11 cellular contexts compared by ENCODE assay signal in the genomic region with DNA sequence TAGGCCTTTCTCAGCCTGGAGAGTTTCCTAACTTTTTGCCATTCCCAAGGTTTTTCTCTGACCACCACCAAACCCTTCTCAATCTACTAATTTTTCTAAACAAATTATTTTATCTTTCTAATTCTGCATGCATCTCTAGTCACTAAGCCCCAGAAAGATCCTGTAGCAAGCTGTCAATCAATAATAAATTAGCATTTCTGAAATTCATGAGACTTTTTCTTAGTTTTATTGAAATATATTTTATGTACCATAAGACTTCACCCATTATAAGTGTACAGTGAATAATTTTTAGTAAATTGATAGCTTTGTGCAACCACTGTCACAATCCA. TPM values are rescaled to one million over a fixed set of nuclear protein-coding genes. Genes with fewer than 3 reads are reported as not detected.
DNase-seq lines count a peak whose midpoint lies in the region; ATAC-seq, FAIRE-seq and TF ChIP-seq lines count a peak whose summit lies in the region.
"Had no signal": no experiment of that assay in that cellular context is flagged by ENCODE, and none has a peak within 500 bp of the region (broad histone marks: within the 10 kb centered on the region; RNA-seq: fewer than 3 reads in every experiment).

No MANE protein-coding gene starts in this region.

- H3K27ac ChIP-seq in A549 (peak overlapping the region; percentile 87 to 89), HCT116 (ENCODE audit: low read depth, low read length) (no peak overlapping the region)
- H3K27ac ChIP-seq: neural progenitor cell had no signal

- no peak overlapping the region for H2AFZ ChIP-seq in HCT116 (ENCODE audit: low read depth, low read length, poor library complexity, severe bottlenecking)
- H2AFZ ChIP-seq: neural progenitor cell had no signal

- RAD21 ChIA-PET in HCT116 (lab: Charles Lee; ENCODE audit: low non-redundant PET in 1 of 2, low total read pairs in 2 of 2, uncharacterized antibody in 2 of 2, unreplicated experiment in 2 of 2) = interaction anchor here in 1 of 2 experiments (0.7 kb wide), 1 partner anchor 200 kb away, joined by 3 read pairs; a partner anchor contains a TSS

- peaks cover 8% of the 10 kb centered on the region for H3K9me3 Mint-ChIP-seq in activated T-helper 2 cell treated with anti-CD3 and anti-CD28 coated beads, Interferon-gamma antibody, Interleukin-2, Interleukin-4, amounts not matched to agents 10 μg/mL and 5 μg/mL and 100 μg/mL, durations not matched to agents 14 hours and 24 hours and 36 hours
- peaks cover 7% of the 10 kb centered on the region for H3K9me3 Mint-ChIP-seq in mesothelial cell of epicardium

- TF ChIP-seq POLR2A in A549 (IDR thresholded peaks at IDR 0.05; ENCODE audit: low read length) = no peak
- no peak for TF ChIP-seq POLR2A in HCT116 (IDR thresholded peaks at IDR 0.05; ENCODE audit: borderline replicate concordance, extremely low read depth, insufficient read depth, insufficient read length)

- no peak for TF ChIP-seq EP300 in A549 (IDR thresholded peaks at IDR 0.05)

- TF ChIP-seq RAD21 in A549 (conservative IDR thresholded peaks at IDR 0.05 in 1 of 2, IDR thresholded peaks at IDR 0.05 in 1 of 2) (no peak), HCT116 (IDR thresholded peaks at IDR 0.05; ENCODE audit: low read depth) (no peak)

- DNase-seq in A549 (ENCODE audit: low read depth in 1 of 2, low spot score in 1 of 2) (no peak), HCT116 (ENCODE audit: low read depth, low spot score) (no peak), mesothelial cell of epicardium (ENCODE audit: low spot score in 2 of 2, unreplicated experiment in 2 of 2) (no peak), HPDE6-E6E7 (ENCODE audit: extremely low spot score) (no peak), SW 1271 (lab: John Stamatoyannopoulos, UW) (no peak), NOMO-1 (lab: John Stamatoyannopoulos, UW; ENCODE audit: unreplicated experiment in 2 of 2) (no peak)
- no peak for DNase-seq in activated T-helper 2 cell treated with anti-CD3 and anti-CD28 coated beads, Interferon-gamma antibody, Interleukin-2, Interleukin-4, amounts not matched to agents 10 μg/mL and 5 μg/mL and 100 μg/mL, durations not matched to agents 14 hours and 24 hours and 36 hours (ENCODE audit: low spot score)
- no peak for DNase-seq in activated effector memory CD4-positive, alpha-beta T cell treated with Interleukin-2 at 50 U/mL for 16 hours

- H3K4me3 ChIP-seq in A549 = no peak overlapping the region
- H3K4me3 ChIP-seq in HCT116 (replicated peaks in 1 of 2; ENCODE audit: low read depth in 1 of 2, low read length in 2 of 2) = no peak overlapping the region
- H3K4me3 ChIP-seq: neural progenitor cell had no signal

- BruUV-seq in HCT116 (replicated peaks; lab: Mats Ljungman, UMichigan) = no TSS peak

- H3K9ac ChIP-seq in HCT116 (ENCODE audit: low read length) = no peak overlapping the region
- H3K9ac ChIP-seq: neural progenitor cell had no signal

- no peaks in the 10 kb centered on the region for H3K9me2 ChIP-seq in HCT116 (ENCODE audit: insufficient read depth)

- H3K36me3 ChIP-seq in HCT116 (ENCODE audit: control insufficient read depth in 1 of 2, insufficient read depth in 2 of 2, low read length in 2 of 2) = no peaks in the 10 kb centered on the region
- H3K36me3 ChIP-seq: neural progenitor cell, right lobe of liver had no signal

- 0 out of 3 replicates have a peak, but pooled peaks have one; percentile 4 for TF ChIP-seq CTCF in A549 (IDR thresholded peaks at IDR 0.05)
- TF ChIP-seq CTCF in HCT116 (IDR thresholded peaks at IDR 0.05 in 2 of 3, conservative IDR thresholded peaks at IDR 0.05 in 1 of 3; ENCODE audit: borderline replicate concordance in 1 of 3, insufficient read depth in 1 of 3, low read depth in 2 of 3, low read length in 2 of 3) = no peak
- no peak for TF ChIP-seq CTCF in mesothelial cell of epicardium (IDR thresholded peaks at IDR 0.05; ENCODE audit: unreplicated experiment)

- H3K4me2 ChIP-seq in A549 (peak overlapping the region; percentile 79), HCT116 (ENCODE audit: low read length) (peak overlapping the region; percentile 51; the same call in 1 of the 2 replicates)
- H3K4me2 ChIP-seq: neural progenitor cell had no signal

- H3K9me3 ChIP-seq in A549 (peaks cover 6% of the 10 kb centered on the region), HCT116 (ENCODE audit: control insufficient read depth in 1 of 2, insufficient read depth in 1 of 2, low read depth in 1 of 2, low read length in 2 of 2) (no peaks in the 10 kb centered on the region)
- H3K9me3 ChIP-seq: right lobe of liver had no signal

- no peak for FAIRE-seq in A549 (lab: Jason Lieb, UNC)

- CTCF ChIA-PET in A549 (lab: Yijun Ruan, JAX) = interaction anchor here (0.6 to 8.9 kb wide), 29 partner anchors 9 to 342 kb away, joined by 3 to 73 read pairs (median 4); partner anchors contain the start of gene TRPM7
- CTCF ChIA-PET in HCT116 (lab: Charles Lee) = interaction anchor here (1.5 kb wide), 1 partner anchor 264 kb away, joined by 4 read pairs; no protein-coding TSS in a partner anchor

- POLR2A ChIA-PET in A549 (lab: Yijun Ruan, JAX) (interaction anchor here (0.8 to 3.4 kb wide), 4 partner anchors 9 to 531 kb away, joined by 3 to 21 read pairs (median 8); partner anchors contain the start of gene GABPB1), HCT116 (lab: Charles Lee) (no interaction called here)

- peak overlapping the region; percentile 67 for H3K4me3 Mint-ChIP-seq in activated T-helper 2 cell treated with anti-CD3 and anti-CD28 coated beads, Interferon-gamma antibody, Interleukin-2, Interleukin-4, amounts not matched to agents 10 μg/mL and 5 μg/mL and 100 μg/mL, durations not matched to agents 14 hours and 24 hours and 36 hours (ENCODE audit: low read depth)
- peak overlapping the region; percentile 53 for H3K4me3 Mint-ChIP-seq in mesothelial cell of epicardium
- H3K4me3 Mint-ChIP-seq: neural progenitor cell had no signal

- no peaks in the 10 kb centered on the region for H3K79me2 ChIP-seq in HCT116 (ENCODE audit: insufficient read depth, low read length)

- intact Hi-C loops in HCT116 (cut with micrococcal nuclease) = no loop called here
- intact Hi-C loops in activated T-helper 2 cell treated with anti-CD3 and anti-CD28 coated beads, Interferon-gamma antibody, Interleukin-2, Interleukin-4, amounts not matched to agents 10 μg/mL and 5 μg/mL and 100 μg/mL, durations not matched to agents 14 hours and 24 hours and 36 hours (cut with micrococcal nuclease) = loop anchor here (5.0 to 10.0 kb wide), 2 partner anchors 254 to 1789 kb away; partner anchors contain the start of gene ATOSA

- H3K27ac Mint-ChIP-seq in activated T-helper 2 cell treated with anti-CD3 and anti-CD28 coated beads, Interferon-gamma antibody, Interleukin-2, Interleukin-4, amounts not matched to agents 10 μg/mL and 5 μg/mL and 100 μg/mL, durations not matched to agents 14 hours and 24 hours and 36 hours = peak overlapping the region; percentile 92
- H3K27ac Mint-ChIP-seq in mesothelial cell of epicardium = no peak overlapping the region
- H3K27ac Mint-ChIP-seq: neural progenitor cell had no signal

- H3K36me3 Mint-ChIP-seq in activated T-helper 2 cell treated with anti-CD3 and anti-CD28 coated beads, Interferon-gamma antibody, Interleukin-2, Interleukin-4, amounts not matched to agents 10 μg/mL and 5 μg/mL and 100 μg/mL, durations not matched to agents 14 hours and 24 hours and 36 hours (ENCODE audit: low read depth) = peaks cover 12% of the 10 kb centered on the region
- peaks cover 7% of the 10 kb centered on the region for H3K36me3 Mint-ChIP-seq in mesothelial cell of epicardium

- no peaks in the 10 kb centered on the region for H3K27me3 ChIP-seq in HCT116 (ENCODE audit: insufficient read depth, low read length)
- H3K27me3 ChIP-seq: neural progenitor cell, right lobe of liver had no signal

- no peak for ATAC-seq in A549
- peak; percentile 19; the same call in 1 of the 2 replicates for ATAC-seq in HCT116

- H3K4me1 ChIP-seq in A549 (peaks cover 41% of the 10 kb centered on the region), HCT116 (ENCODE audit: control insufficient read depth in 1 of 2, insufficient read depth in 2 of 2, low read length in 2 of 2) (peaks cover 6 to 28% of the 10 kb centered on the region in 2 experiments; a peak in 3 of 4 replicates)
- H3K4me1 ChIP-seq: neural progenitor cell had no signal

- H3K27me3 Mint-ChIP-seq in activated T-helper 2 cell treated with anti-CD3 and anti-CD28 coated beads, Interferon-gamma antibody, Interleukin-2, Interleukin-4, amounts not matched to agents 10 μg/mL and 5 μg/mL and 100 μg/mL, durations not matched to agents 14 hours and 24 hours and 36 hours (ENCODE audit: low read depth) = no peaks in the 10 kb centered on the region
- H3K27me3 Mint-ChIP-seq in mesothelial cell of epicardium (ENCODE audit: low read depth) = no peaks in the 10 kb centered on the region
- H3K27me3 Mint-ChIP-seq: stimulated activated naive B cell treated with anti-CD40 and anti-IgM and Interleukin-4, amounts not matched to agents 10 μg/mL and 1 μg/mL and 100 μg/mL, for 72 hours had no signal

- no peaks in the 10 kb centered on the region for H4K20me1 ChIP-seq in HCT116 (ENCODE audit: insufficient read depth)

- peaks cover 49% of the 10 kb centered on the region for H3K4me1 Mint-ChIP-seq in activated T-helper 2 cell treated with anti-CD3 and anti-CD28 coated beads, Interferon-gamma antibody, Interleukin-2, Interleukin-4, amounts not matched to agents 10 μg/mL and 5 μg/mL and 100 μg/mL, durations not matched to agents 14 hours and 24 hours and 36 hours (ENCODE audit: low read depth)
- peaks cover 18% of the 10 kb centered on the region for H3K4me1 Mint-ChIP-seq in mesothelial cell of epicardium

TF ChIP-seq in A549, 52 proteins besides CTCF, POLR2A, EP300 and RAD21 (continues in another document):
- no peak for TF ChIP-seq ZNF302 (CRISPR knock-in tag; IDR thresholded peaks at IDR 0.05)
- no peak for TF ChIP-seq HOXB5 (CRISPR knock-in tag; IDR thresholded peaks at IDR 0.05)

TF ChIP-seq in HCT116, 20 proteins besides CTCF, POLR2A, EP300 and RAD21 (continues in another document):
- TF ChIP-seq JUND (IDR thresholded peaks at IDR 0.05) (no peak), CEBPB (IDR thresholded peaks at IDR 0.05; ENCODE audit: low read depth) (no peak), ZNF274 (IDR thresholded peaks at IDR 0.05; ENCODE audit: low read depth, low read length) (no peak), ELF1 (IDR thresholded peaks at IDR 0.05; ENCODE audit: borderline replicate concordance, low read depth) (no peak), FOSL1 (IDR thresholded peaks at IDR 0.05; ENCODE audit: low read depth) (no peak), EZH2 (IDR thresholded peaks at IDR 0.05) (no peak)

RNA-seq across cellular contexts. Expression of gene AP4E1, which starts 22.4 kb away (rescaled TPM):
- polyA plus RNA-seq in A549 (2011; rRNA removed) (9.5 and 9.6 TPM in 2 replicates), A549 (2017; fragmentation: RNase III; extraction: RNeasy Plus Mini Kit Qiagen cat#74134 plus additional on column Dnase treatment) (9.2 to 10.2 TPM (median 9.6 TPM) in 3 replicates)
- 1.6 and 1.9 TPM in 2 replicates for polyA plus RNA-seq in A549 (2012; cell fraction: cytosol; rRNA removed)
- polyA plus RNA-seq in A549 (2012; cell fraction: nucleus; rRNA removed) = 1.1 and 2.4 TPM in 2 replicates
- polyA minus RNA-seq in A549 (2011; rRNA and poly(A)+ RNA removed) = 6.4 and 6.9 TPM in 2 replicates
- total RNA-seq in HCT116 (2021; ENCODE audit: unreplicated experiment) (10.1 TPM), mesothelial cell of epicardium (8.6 to 10.0 TPM (median 9.7 TPM) in 3 replicates)
- polyA plus RNA-seq in HCT116 (2012) = 1.8 and 2.1 TPM in 2 replicates
- 16.7 and 17.9 TPM in 2 replicates for total RNA-seq in activated T-helper 2 cell treated with anti-CD3 and anti-CD28 coated beads, Interferon-gamma antibody, Interleukin-2, Interleukin-4, amounts not matched to agents 10 μg/mL and 5 μg/mL and 100 μg/mL, durations not matched to agents 14 hours and 24 hours and 36 hours

Comparison
In these comparisons a context has a peak if more than half of its experiments do, and no peak if none do; other contexts are left out.
1. Of the 6 proteins assayed by ChIP-seq in both A549 and HCT116: peak only in A549: CTCF; only in HCT116: none; in both: none; in neither: 5.